ENCODE assay signal across 34 cellular contexts in the genomic region with DNA sequence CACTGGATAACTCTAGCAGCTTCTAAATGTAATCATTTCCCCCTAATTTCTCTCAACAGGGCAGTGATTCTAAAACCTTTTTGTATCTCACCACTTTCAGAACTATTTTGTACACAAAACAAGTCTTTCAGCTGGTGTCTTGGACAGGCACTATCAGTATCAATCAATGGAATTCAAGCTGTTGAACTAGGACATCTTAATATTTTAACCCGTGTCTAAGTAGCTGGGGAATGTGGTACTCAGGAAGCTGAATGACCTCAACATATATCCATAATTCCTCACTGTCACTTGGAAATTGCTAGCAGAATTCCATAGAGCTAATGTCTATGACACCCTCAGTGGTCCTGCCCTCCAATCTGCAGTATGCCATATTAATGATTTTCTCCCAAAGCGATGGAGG.
"Had no signal": no experiment of that assay in that cellular context is flagged by ENCODE, and none has a peak within 500 bp of the region (broad histone marks: within the 10 kb centered on the region; RNA-seq: fewer than 3 reads in every experiment).

No MANE protein-coding gene starts in this region.

- H3K9ac ChIP-seq: KMS-11 had no signal

- H3K4me3 ChIP-seq: Peyer's patch, SJSA1 had no signal

- H3K27me3 Mint-ChIP-seq: activated B cell treated with CpG ODN at 0.5 μM for 24 hours; activated CD4-positive, alpha-beta memory T cell treated with anti-CD3 and anti-CD28 coated beads for 36 hours; activated naive CD8-positive, alpha-beta T cell treated with anti-CD3 and anti-CD28 coated beads for 36 hours; activated T-helper 17 cell treated with anti-CD3 and anti-CD28 coated beads, Interleukin-2, amount 50 U/mL, for 72 hours had no signal

- H3K36me3 ChIP-seq: Peyer's patch, SJSA1 had no signal

- H3K9me3 ChIP-seq: Peyer's patch, SJSA1 had no signal

- H3K9me3 Mint-ChIP-seq: activated B cell treated with CpG ODN at 0.5 μM for 24 hours; activated CD4-positive, alpha-beta memory T cell treated with anti-CD3 and anti-CD28 coated beads for 36 hours; activated naive CD8-positive, alpha-beta T cell treated with anti-CD3 and anti-CD28 coated beads for 36 hours; activated T-cell treated with anti-CD3 and anti-CD28 coated beads, Interleukin-2, amount 50 U/mL, for 72 hours; activated T-helper 17 cell treated with anti-CD3 and anti-CD28 coated beads, Interleukin-2, amount 50 U/mL, for 72 hours had no signal

- H3K27me3 ChIP-seq: Peyer's patch, SJSA1 had no signal

- DNase-seq: activated B cell treated with CpG ODN at 0.5 μM for 24 hours; activated CD4-positive, alpha-beta memory T cell treated with anti-CD3 and anti-CD28 coated beads for 36 hours; activated CD4-positive, alpha-beta T cell treated with anti-CD3 and anti-CD28 coated beads for 4 hours; activated CD4-positive, alpha-beta T cell treated with anti-CD3 and anti-CD28 coated beads, Interleukin-2, amount 50 U/mL, for 1 hour; activated CD4-positive, CD25-positive, alpha-beta regulatory T cell treated with anti-CD3 and anti-CD28 coated beads, Interleukin-2, amount 50 U/mL, for 72 hours; activated effector memory CD4-positive, alpha-beta T cell treated with anti-CD3 and anti-CD28 coated beads, Interleukin-2, amount 50 U/mL, for 16 hours; activated naive CD4-positive, alpha-beta T cell; activated naive CD4-positive, alpha-beta T cell treated with anti-CD3 and anti-CD28 coated beads, Interleukin-2, amount 50 U/mL, for 16 hours; activated naive CD8-positive, alpha-beta T cell treated with anti-CD3 and anti-CD28 coated beads for 36 hours; activated T-cell treated with anti-CD3 and anti-CD28 coated beads, Interleukin-2, amount 50 U/mL, for 1 hour; activated T-cell treated with anti-CD3 and anti-CD28 coated beads, Interleukin-2, amount 50 U/mL, for 72 hours; amniotic stem cell; aorta; NCI-H1048; NCI-H1105 treated with DMSO at 0.1 percent for 48 hours; NCI-H1436; NCI-H1694; NCI-H1930; NCI-H2081 treated with DMSO at 0.1 percent for 48 hours; NCI-H345; NCI-H524 treated with DMSO at 0.1 percent for 48 hours; NK-92 treated with Interleukin-12 subunit alpha and Interleukin-12 subunit beta, amount 100 ng/mL, for 24 hours; PC-3; Peyer's patch; RPMI8226; SHP77 treated with DMSO at 0.1 percent for 48 hours; SW 1271; T-helper 1 cell; T-helper 2 cell; T-helper 9 cell had no signal

- H3K4me2 ChIP-seq: KMS-11 had no signal

- H3K4me1 ChIP-seq: Peyer's patch had no signal

- H3K4me3 Mint-ChIP-seq: activated B cell treated with CpG ODN at 0.5 μM for 24 hours; activated CD4-positive, alpha-beta memory T cell treated with anti-CD3 and anti-CD28 coated beads for 36 hours; activated naive CD8-positive, alpha-beta T cell treated with anti-CD3 and anti-CD28 coated beads for 36 hours; activated T-cell treated with anti-CD3 and anti-CD28 coated beads, Interleukin-2, amount 50 U/mL, for 72 hours; activated T-helper 17 cell treated with anti-CD3 and anti-CD28 coated beads, Interleukin-2, amount 50 U/mL, for 72 hours had no signal

- H3K4me1 Mint-ChIP-seq: activated B cell treated with CpG ODN at 0.5 μM for 24 hours; activated T-helper 17 cell treated with anti-CD3 and anti-CD28 coated beads, Interleukin-2, amount 50 U/mL, for 72 hours had no signal

- ATAC-seq: activated T-cell treated with anti-CD3 and anti-CD28 coated beads, Interleukin-2, amount 50 U/mL, for 72 hours; activated T-helper 17 cell treated with anti-CD3 and anti-CD28 coated beads, Interleukin-2, amount 50 U/mL, for 72 hours; PC-3 had no signal

- H3K27ac Mint-ChIP-seq: activated B cell treated with CpG ODN at 0.5 μM for 24 hours; activated CD4-positive, alpha-beta memory T cell treated with anti-CD3 and anti-CD28 coated beads for 36 hours; activated naive CD8-positive, alpha-beta T cell treated with anti-CD3 and anti-CD28 coated beads for 36 hours had no signal

- H3K27ac ChIP-seq: KMS-11, Peyer's patch, SJSA1, VCaP had no signal
